ENCODE assay signal across 13 cellular contexts in the genomic region with DNA sequence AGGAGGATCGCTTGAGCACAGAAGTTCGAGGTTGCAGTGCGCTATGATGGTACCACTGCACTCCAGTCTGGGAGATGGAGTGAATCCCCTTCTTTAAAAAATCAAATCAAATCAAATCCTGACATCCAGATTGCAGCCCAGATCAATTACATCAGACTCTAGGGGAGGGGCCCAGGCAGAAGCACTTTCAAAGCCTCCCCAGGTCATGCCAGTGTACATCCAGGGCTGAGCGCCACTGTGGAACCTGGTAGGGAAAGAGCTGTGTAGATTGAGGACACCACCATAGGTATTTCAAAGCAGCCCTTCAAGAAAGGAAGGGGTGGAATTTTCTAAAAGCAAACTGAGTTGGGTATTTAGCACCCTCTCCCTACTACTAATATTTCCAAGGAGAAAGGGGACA. TPM values are rescaled to one million over a fixed set of nuclear protein-coding genes. Genes with fewer than 3 reads are reported as not detected.
DNase-seq lines count a peak whose midpoint lies in the region; ATAC-seq, FAIRE-seq and TF ChIP-seq lines count a peak whose summit lies in the region.
"Had no signal": no experiment of that assay in that cellular context is flagged by ENCODE, and none has a peak within 500 bp of the region (broad histone marks: within the 10 kb centered on the region; RNA-seq: fewer than 3 reads in every experiment).

No MANE protein-coding gene starts in this region.

- no peaks in the 10 kb centered on the region for H3K9me3 Mint-ChIP-seq in CD4-positive, alpha-beta memory T cell
- H3K9me3 Mint-ChIP-seq: activated T-cell treated with anti-CD3 and anti-CD28 coated beads, Interleukin-2, amount 50 U/mL, for 4 hours had no signal

- no peak for ATAC-seq in GM12878
- ATAC-seq: activated T-cell treated with anti-CD3 and anti-CD28 coated beads, Interleukin-2, amount 50 U/mL, for 4 hours had no signal

- in situ Hi-C loops in GM12878 (cut with MboI), result loop anchor here (5.0 kb wide), 1 partner anchor 271 kb away; no protein-coding TSS in a partner anchor

- no peak for TF ChIP-seq RAD21 in GM12878 (IDR thresholded peaks at IDR 0.05; ENCODE audit: insufficient read depth, low read depth, low read length)

- H3K36me3 Mint-ChIP-seq in CD4-positive, alpha-beta memory T cell, result peaks cover 12 to 35% of the 10 kb centered on the region in 2 donors

- SMC1A ChIA-PET in GM12878 (lab: Charles Lee; ENCODE audit: uncharacterized antibody, unreplicated experiment), result interaction anchor here (0.9 to 4.0 kb wide), 5 partner anchors 15 to 269 kb away, joined by 4 to 19 read pairs (median 5); no protein-coding TSS in a partner anchor

- peaks cover 3% of the 10 kb centered on the region for H3K36me3 ChIP-seq in CD4-positive, alpha-beta memory T cell (ENCODE audit: insufficient read depth, low read length)
- H3K36me3 ChIP-seq in Loucy (ENCODE audit: insufficient read depth, low read length) (no peaks in the 10 kb centered on the region), GM12878 (ENCODE audit: control insufficient read depth in 2 of 2, insufficient read depth in 2 of 2, low read length in 1 of 2) (peaks cover 0 to 6% of the 10 kb centered on the region in 2 experiments; a peak in 1 of 4 replicates), sigmoid colon (peaks cover 0 to 5% (median 0%) of the 10 kb centered on the region in 4 donors)
- H3K36me3 ChIP-seq: breast epithelium had no signal

- H3K4me1 ChIP-seq in CD4-positive, alpha-beta memory T cell (ENCODE audit: insufficient read depth, low read length), result peaks cover 83% of the 10 kb centered on the region
- peaks cover 67% of the 10 kb centered on the region for H3K4me1 ChIP-seq in Loucy (ENCODE audit: insufficient read depth, low read length, poor library complexity, severe bottlenecking)
- H3K4me1 ChIP-seq in GM12878 (ENCODE audit: control insufficient read depth, insufficient read depth, low read length), result peaks cover 74% of the 10 kb centered on the region
- H3K4me1 ChIP-seq in sigmoid colon, result peaks cover 0 to 47% (median 7%) of the 10 kb centered on the region in 4 donors
- H3K4me1 ChIP-seq: breast epithelium had no signal

- H3K9ac ChIP-seq in Loucy (ENCODE audit: low read depth, low read length, poor library complexity, severe bottlenecking), result peak overlapping the region; percentile 64
- H3K9ac ChIP-seq in GM12878 (ENCODE audit: control insufficient read depth, insufficient read depth, low read length), result peak overlapping the region; percentile 99; the same call in 1 of the 2 replicates

- TF ChIP-seq CTCF in Loucy (conservative IDR thresholded peaks at IDR 0.05; ENCODE audit: low read length) (no peak), GM12878 (IDR thresholded peaks at IDR 0.05 in 2 of 3, conservative IDR thresholded peaks at IDR 0.05 in 1 of 3; ENCODE audit: control insufficient read depth in 2 of 3, extremely low read depth in 1 of 3, insufficient read depth in 1 of 3, low read depth in 3 of 3, low read length in 3 of 3) (no peak), sigmoid colon (IDR thresholded peaks at IDR 0.05) (no peak)

- H3K4me3 ChIP-seq in CD4-positive, alpha-beta memory T cell (ENCODE audit: low read length in 2 of 2), result peak overlapping the region in 1 of 2 donors; percentile 36
- peak overlapping the region; percentile 76 for H3K4me3 ChIP-seq in Loucy (ENCODE audit: low read length, poor library complexity, severe bottlenecking)
- H3K4me3 ChIP-seq in GM12878, result no peak overlapping the region
- H3K4me3 ChIP-seq in sigmoid colon, result no peak overlapping the region
- H3K4me3 ChIP-seq: breast epithelium had no signal

- H3K27me3 Mint-ChIP-seq in CD4-positive, alpha-beta memory T cell, result no peaks in the 10 kb centered on the region

- H3K79me2 ChIP-seq in Loucy (ENCODE audit: insufficient read depth, low read length), result peaks cover 72% of the 10 kb centered on the region
- H3K79me2 ChIP-seq in GM12878 (ENCODE audit: control insufficient read depth, insufficient read depth, low read length), result peaks cover 33% of the 10 kb centered on the region

- H3F3A ChIP-seq in Loucy (ENCODE audit: low read depth), result peaks cover 9% of the 10 kb centered on the region; the same call in 1 of the 2 replicates

- peak overlapping the region; percentile 98 for H3K27ac ChIP-seq in CD4-positive, alpha-beta memory T cell (ENCODE audit: low read depth, low read length)
- H3K27ac ChIP-seq in GM12878 (ENCODE audit: control insufficient read depth, insufficient read depth) (peak overlapping the region; percentile 98), sigmoid colon (peak overlapping the region in 3 of 4 donors; percentile 5 to 54 (median 46))

- no peak for TF ChIP-seq POLR2A in GM12878 (IDR thresholded peaks at IDR 0.05; ENCODE audit: low read depth, low read length)
- TF ChIP-seq POLR2A in sigmoid colon (IDR thresholded peaks at IDR 0.05), result no peak

- intact Hi-C loops in CD4-positive, alpha-beta memory T cell (cut with micrococcal nuclease), result loop anchor here (5.0 kb wide), 2 partner anchors 56 to 381 kb away; no protein-coding TSS in a partner anchor
- intact Hi-C loops in GM12878 (cut with micrococcal nuclease; ENCODE audit: unreplicated experiment), result loop anchor here (5.0 kb wide), 3 partner anchors 136 to 311 kb away; no protein-coding TSS in a partner anchor
- intact Hi-C loops in sigmoid colon (cut with DNase I), result no loop called here

- RAD21 ChIA-PET in GM12878 (lab: Charles Lee; ENCODE audit: unreplicated experiment), result interaction anchor here (0.9 to 1.2 kb wide), 3 partner anchors 142 to 308 kb away, joined by 3 to 4 read pairs (median 3); no protein-coding TSS in a partner anchor

- WGBS in GM12878 (ENCODE audit: insufficient coverage, insufficient replicate concordance, low lambda C conversion rate, missing lambda C conversion rate), result 75% methylated on average over 4 of the region's 4 CpGs
- 89 to 91% methylated on average over 4 of the region's 4 CpGs for WGBS in sigmoid colon, 2 donors

- CTCF ChIA-PET in CD4-positive, alpha-beta memory T cell (lab: Charles Lee; ENCODE audit: partially characterized antibody), result interaction anchor here (1.7 kb wide), 1 partner anchor 15 kb away, joined by 10 read pairs; no protein-coding TSS in a partner anchor
- CTCF ChIA-PET in GM12878 (lab: Yijun Ruan, JAX), result interaction anchor here (1.0 to 2.1 kb wide), 3 partner anchors 14 to 145 kb away, joined by 3 to 7 read pairs (median 6); no protein-coding TSS in a partner anchor

- H3K4me1 Mint-ChIP-seq in CD4-positive, alpha-beta memory T cell, result peaks cover 64 to 97% (median 83%) of the 10 kb centered on the region in 4 donors

- peak in 1 of 5 donors; percentile 54 for DNase-seq in CD4-positive, alpha-beta memory T cell
- DNase-seq in GM12878 (ENCODE audit: low read depth, low spot score) (no peak), sigmoid colon (peak; percentile 39), occipital lobe (lab: John Stamatoyannopoulos, UW) (no peak), HPDE6-E6E7 (ENCODE audit: extremely low spot score) (no peak), NCI-H226 (no peak)
- DNase-seq: GOT3; NCI-H2029; NCI-H748 treated with DMSO at 0.1 percent for 48 hours; stimulated activated CD4-positive, alpha-beta T cell treated with anti-CD3 and anti-CD28 coated beads, Interleukin-2, amount 100 ng/mL, for 48 hours had no signal

- H3K4me3 Mint-ChIP-seq in CD4-positive, alpha-beta memory T cell, result peak overlapping the region; percentile 45 to 97 (median 92)
- H3K4me3 Mint-ChIP-seq: activated T-cell treated with anti-CD3 and anti-CD28 coated beads, Interleukin-2, amount 50 U/mL, for 4 hours had no signal

- no peak for FAIRE-seq in GM12878 (lab: Jason Lieb, UNC)

- peak overlapping the region; percentile 89 for H3K4me2 ChIP-seq in Loucy (ENCODE audit: low read depth, low read length, poor library complexity, severe bottlenecking)
- peak overlapping the region; percentile 97 for H3K4me2 ChIP-seq in GM12878 (ENCODE audit: control insufficient read depth, insufficient read depth)

- H3K27me3 ChIP-seq in CD4-positive, alpha-beta memory T cell (ENCODE audit: insufficient read depth, low read length), result no peaks in the 10 kb centered on the region
- H3K27me3 ChIP-seq in Loucy (ENCODE audit: insufficient read depth, low read length, poor library complexity, severe bottlenecking) (no peaks in the 10 kb centered on the region), GM12878 (replicated peaks in 1 of 2; ENCODE audit: control insufficient read depth in 2 of 2, insufficient read depth in 2 of 2, low read length in 1 of 2) (no peaks in the 10 kb centered on the region), sigmoid colon (no peaks in the 10 kb centered on the region)
- H3K27me3 ChIP-seq: breast epithelium had no signal

- no TSS peak for BruUV-seq in GM12878 (replicated peaks; lab: Mats Ljungman, UMichigan)

- H3K9me3 ChIP-seq in CD4-positive, alpha-beta memory T cell (ENCODE audit: control insufficient read depth in 1 of 2, low read length in 2 of 2), result no peaks in the 10 kb centered on the region
- H3K9me3 ChIP-seq in Loucy (ENCODE audit: insufficient read depth, low read depth, low read length) (no peaks in the 10 kb centered on the region), GM12878 (replicated peaks; ENCODE audit: control insufficient read depth, insufficient read depth, low read length) (no peaks in the 10 kb centered on the region), sigmoid colon (no peaks in the 10 kb centered on the region)
- H3K9me3 ChIP-seq: breast epithelium had no signal

- peak overlapping the region; percentile 99 to 100 (median 100) for H3K27ac Mint-ChIP-seq in CD4-positive, alpha-beta memory T cell

- TF ChIP-seq EP300 in GM12878 (IDR thresholded peaks at IDR 0.05; ENCODE audit: borderline replicate concordance in 1 of 2, control insufficient read depth in 1 of 2, low read depth in 2 of 2, low read length in 2 of 2) (no peak), sigmoid colon (IDR thresholded peaks at IDR 0.05) (no peak)

- no peaks in the 10 kb centered on the region for H4K20me1 ChIP-seq in Loucy (ENCODE audit: insufficient read depth, low read length, poor library complexity, severe bottlenecking)
- H4K20me1 ChIP-seq in GM12878 (ENCODE audit: control insufficient read depth, insufficient read depth), result no peaks in the 10 kb centered on the region

- H2AFZ ChIP-seq in Loucy (ENCODE audit: low read length), result no peak overlapping the region
- H2AFZ ChIP-seq in GM12878 (ENCODE audit: control insufficient read depth, low read depth, low read length), result no peak overlapping the region

- no peaks in the 10 kb centered on the region for H3K9me2 ChIP-seq in Loucy (replicated peaks; ENCODE audit: low read depth, low read length)

- POLR2A ChIA-PET in CD4-positive, alpha-beta memory T cell (lab: Charles Lee; ENCODE audit: partially characterized antibody), result interaction anchor here (0.6 to 5.5 kb wide), 10 partner anchors 8 to 315 kb away, joined by 3 to 30 read pairs (median 4); a partner anchor contains a TSS
- POLR2A ChIA-PET in GM12878 (lab: Charles Lee), result interaction anchor here (0.6 kb wide), 1 partner anchor 176 kb away, joined by 3 read pairs; no protein-coding TSS in a partner anchor

RNA-seq across cellular contexts. Expression of a gene that starts 12.2 kb away (rescaled TPM):
- total RNA-seq in CD4-positive, alpha-beta memory T cell, result 10 to 100 TPM; 33.9 to 37.1 TPM
- 10 to 100 TPM; 35.2 to 46.0 TPM for polyA plus RNA-seq in CD4-positive, alpha-beta memory T cell
- total RNA-seq in GM12878 (2013; cell fraction: nucleolus; rRNA removed), result 37.0 and 37.5 TPM in 2 replicates
- 57.4 and 61.7 TPM in 2 replicates for total RNA-seq in GM12878 (2014; rRNA removed)
- total RNA-seq in GM12878 (2014; rRNA removed; fragmentation: Illumina TruSeq; extraction: Trizol), result 56.1 and 58.2 TPM in 2 replicates
- 48.4 and 48.7 TPM in 2 replicates for total RNA-seq in GM12878 (2021)
- polyA plus RNA-seq in GM12878 (2011; ENCODE audit: low read depth), result 13.6 TPM
- 67.0 and 72.7 TPM in 2 replicates for polyA plus RNA-seq in GM12878 (2011; rRNA removed)
- polyA plus RNA-seq in GM12878 (2011; cell fraction: cytosol; rRNA removed), result 54.9 and 58.4 TPM in 2 replicates
- 39.8 and 44.2 TPM in 2 replicates for polyA plus RNA-seq in GM12878 (2011; cell fraction: nucleus; rRNA removed)
- polyA plus RNA-seq in GM12878 (2012), result 17.1 and 17.4 TPM in 2 replicates
- polyA plus RNA-seq in GM12878 (2014; fragmentation: Illumina TruSeq; extraction: Trizol), result 55.9 and 60.8 TPM in 2 replicates
- polyA plus RNA-seq in GM12878 (2014; fragmentation: Nextera tagmentation; extraction: Ambion mirVana), result 10 to 100 TPM; 13.6 to 14.2 TPM
- 45.8 and 47.5 TPM in 2 replicates for polyA plus RNA-seq in GM12878 (2014; rRNA removed)
- 10 to 100 TPM; 25.6 to 29.7 TPM for polyA plus RNA-seq in GM12878 (2016; fragmentation: Nextera tagmentation; extraction: Ambion mirVana)
- 54.0 and 66.9 TPM in 2 replicates for polyA minus RNA-seq in GM12878 (2011; rRNA and poly(A)+ RNA removed)
- polyA minus RNA-seq in GM12878 (2011; cell fraction: cytosol; rRNA and poly(A)+ RNA removed), result 20.7 and 26.9 TPM in 2 replicates
- polyA minus RNA-seq in GM12878 (2011; cell fraction: nucleus; rRNA and poly(A)+ RNA removed), result 10.5 and 16.4 TPM in 2 replicates
- total RNA-seq in sigmoid colon, result 10 to 100 TPM; 14.6 to 37.4 (median 17.8) TPM
- 10 to 100 TPM in 1 of 3 donors, 1 to 10 TPM in 2; 3.6 to 19.9 (median 5.5) TPM for polyA plus RNA-seq in sigmoid colon
- 299 TPM for total RNA-seq in occipital lobe

Comparison
In these comparisons a context has a peak if more than half of its experiments do, and no peak if none do; other contexts are left out.
1. H3K27ac ChIP-seq: peak in every context shown above with its lines; median percentile 98 in CD4-positive, alpha-beta memory T cell; 98 in GM12878; 46 in sigmoid colon.